In genomic region chr18:67515987-67516431, GRCh38 we compare ENCODE assay signal across 8 cellular contexts. TPM values are rescaled to one million over a fixed set of nuclear protein-coding genes. Genes with fewer than 3 reads are reported as not detected.
DNase-seq lines count a peak whose midpoint lies in the region; ATAC-seq and TF ChIP-seq lines count a peak whose summit lies in the region.

No MANE protein-coding gene starts in this region.

- H3K4me3 Mint-ChIP-seq in endothelial cell (ENCODE audit: unreplicated experiment), result peak overlapping the region; percentile 95

- TF ChIP-seq CTCF in endothelial cell (IDR thresholded peaks at IDR 0.05; ENCODE audit: unreplicated experiment), result peak; percentile 50

- H3K27ac Mint-ChIP-seq in endothelial cell (ENCODE audit: unreplicated experiment), result no peak overlapping the region

- ATAC-seq in GM19043 (IDR thresholded peaks at IDR 0.05; ENCODE audit: low read depth, unreplicated experiment) (peak; percentile 16), HG03432 (IDR thresholded peaks at IDR 0.05; ENCODE audit: unreplicated experiment) (peak; percentile 48)

- H3K36me3 Mint-ChIP-seq in endothelial cell (ENCODE audit: low read depth, unreplicated experiment), result no peaks in the 10 kb centered on the region

- H3K4me1 Mint-ChIP-seq in endothelial cell (ENCODE audit: unreplicated experiment), result peaks cover 36% of the 10 kb centered on the region

- H3K27me3 Mint-ChIP-seq in endothelial cell (ENCODE audit: unreplicated experiment), result peaks cover 7% of the 10 kb centered on the region

- H3K9me3 Mint-ChIP-seq in endothelial cell (ENCODE audit: unreplicated experiment), result no peaks in the 10 kb centered on the region

- peak; percentile 90 for DNase-seq in Ammon's horn (ENCODE audit: low spot score)
- peak; percentile 76 for DNase-seq in NCI-H526 treated with DMSO at 0.1 percent for 48 hours (lab: John Stamatoyannopoulos, UW)
- peak; percentile 40 for DNase-seq in activated T-cell treated with anti-CD3 and anti-CD28 coated beads for 1 hour (ENCODE audit: low read depth)
- peak; percentile 87 for DNase-seq in endothelial cell (ENCODE audit: low spot score)
- DNase-seq in mesenteric fat pad (ENCODE audit: low spot score), result peak; percentile 93
- DNase-seq in stimulated activated CD8-positive, alpha-beta memory T cell treated with anti-CD3 and anti-CD28 coated beads, Interleukin-15, amount 100 ng/mL, for 24 hours (ENCODE audit: low read depth), result peak; percentile 14

RNA-seq across cellular contexts. Expression of gene DSEL, which starts 0.5 kb away (rescaled TPM):
- 8.1 TPM for total RNA-seq in endothelial cell (ENCODE audit: unreplicated experiment)
- 19.8 TPM for total RNA-seq in mesenteric fat pad

Comparison
In these comparisons a context has a peak if more than half of its experiments do, and no peak if none do; other contexts are left out.
1. Peak in every context shown above with its lines: DNase-seq and ATAC-seq.
2. DNase-seq: peak in every context shown above with its lines; median percentile 93 in mesenteric fat pad; 90 in Ammon's horn; 87 in endothelial cell; 76 in NCI-H526 treated with DMSO at 0.1 percent for 48 hours; 40 in activated T-cell treated with anti-CD3 and anti-CD28 coated beads for 1 hour; 14 in stimulated activated CD8-positive, alpha-beta memory T cell treated with anti-CD3 and anti-CD28 coated beads, Interleukin-15, amount 100 ng/mL, for 24 hours.